7 cellular contexts compared by ENCODE assay signal in the genomic region with DNA sequence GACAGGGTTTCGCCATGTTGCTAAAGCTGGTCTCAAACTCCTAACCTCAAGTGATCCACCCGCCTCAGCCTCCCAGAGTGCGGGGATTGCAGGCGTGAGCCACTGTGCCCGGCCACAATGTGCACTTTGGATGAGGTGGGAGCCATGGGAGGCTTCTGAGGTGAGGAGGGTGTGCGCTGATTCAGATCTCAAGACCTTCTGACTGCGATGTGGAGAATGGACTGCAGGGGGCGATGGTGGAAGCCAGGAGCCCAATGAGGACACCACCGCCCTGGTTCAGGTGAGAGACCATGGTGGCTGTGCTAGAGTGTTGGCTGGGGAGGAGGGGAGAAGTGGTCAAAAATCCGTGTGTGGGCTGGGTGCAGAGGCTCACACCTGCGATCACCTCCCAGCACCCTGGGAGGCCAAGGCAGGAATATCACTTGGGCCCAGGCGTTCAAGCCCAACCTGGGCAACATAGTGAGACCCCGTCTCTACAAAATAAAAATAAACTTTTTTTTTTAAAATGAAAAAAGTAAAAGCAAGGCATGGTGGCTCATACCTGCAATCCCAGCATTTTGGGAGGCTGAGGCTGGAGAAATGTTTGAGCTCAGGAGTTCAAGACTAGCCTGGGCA.
DNase-seq lines count a peak whose midpoint lies in the region; ATAC-seq, FAIRE-seq and TF ChIP-seq lines count a peak whose summit lies in the region.

No MANE protein-coding gene starts in this region.

- no peaks in the 10 kb centered on the region for H3K9me3 Mint-ChIP-seq in nephron progenitor cell

- TF ChIP-seq CTCF in GM20000 (IDR thresholded peaks at IDR 0.05; ENCODE audit: extremely low read depth, missing control alignments) (peak; percentile 38), astrocyte of the spinal cord (IDR thresholded peaks at IDR 0.05; ENCODE audit: low read depth, low read length) (peak; percentile 51), nephron progenitor cell (IDR thresholded peaks at IDR 0.05) (peak; percentile 19)

- no peak overlapping the region for H3K4me3 ChIP-seq in astrocyte of the spinal cord (ENCODE audit: low read depth, low read length)

- DNase-seq in GM20000 (ENCODE audit: low spot score), result no peak
- no peak for DNase-seq in astrocyte of the spinal cord (ENCODE audit: low read depth, low spot score)
- DNase-seq in nephron progenitor cell, result peak; percentile 46
- DNase-seq in GM19239 (ENCODE audit: insufficient read length, low spot score), result no peak

- no peak for FAIRE-seq in GM19239 (lab: Jason Lieb, UNC)

- H3K27ac Mint-ChIP-seq in nephron progenitor cell, result no peak overlapping the region

- ATAC-seq in SK-N-SH treated with all-trans-retinoic acid at 6 μM for 48 hours (peak; percentile 35), HG03432 (IDR thresholded peaks at IDR 0.05; ENCODE audit: unreplicated experiment) (no peak), GM18907 (IDR thresholded peaks at IDR 0.05; ENCODE audit: unreplicated experiment) (no peak)

- peaks cover 12% of the 10 kb centered on the region for H3K36me3 Mint-ChIP-seq in nephron progenitor cell (ENCODE audit: low read depth)

- peaks cover 27% of the 10 kb centered on the region for H3K4me1 Mint-ChIP-seq in nephron progenitor cell

- in situ Hi-C loops in astrocyte of the spinal cord (cut with HindIII; ENCODE audit: low sequenced_read_pairs), result no loop called here

- peaks cover 11% of the 10 kb centered on the region for H3K27me3 Mint-ChIP-seq in nephron progenitor cell (ENCODE audit: low read depth, poor library complexity)

- H3K4me3 Mint-ChIP-seq in nephron progenitor cell, result no peak overlapping the region

TF ChIP-seq in SK-N-SH treated with all-trans-retinoic acid at 6 μM for 48 hours, 23 proteins besides CTCF, POLR2A, EP300 and RAD21:
- TF ChIP-seq ZNF565 (CRISPR knock-in tag; conservative IDR thresholded peaks at IDR 0.05; ENCODE audit: low read depth), result no peak
- no peak for TF ChIP-seq ZFP30 (CRISPR knock-in tag; IDR thresholded peaks at IDR 0.05)
- TF ChIP-seq, protein P1, sequence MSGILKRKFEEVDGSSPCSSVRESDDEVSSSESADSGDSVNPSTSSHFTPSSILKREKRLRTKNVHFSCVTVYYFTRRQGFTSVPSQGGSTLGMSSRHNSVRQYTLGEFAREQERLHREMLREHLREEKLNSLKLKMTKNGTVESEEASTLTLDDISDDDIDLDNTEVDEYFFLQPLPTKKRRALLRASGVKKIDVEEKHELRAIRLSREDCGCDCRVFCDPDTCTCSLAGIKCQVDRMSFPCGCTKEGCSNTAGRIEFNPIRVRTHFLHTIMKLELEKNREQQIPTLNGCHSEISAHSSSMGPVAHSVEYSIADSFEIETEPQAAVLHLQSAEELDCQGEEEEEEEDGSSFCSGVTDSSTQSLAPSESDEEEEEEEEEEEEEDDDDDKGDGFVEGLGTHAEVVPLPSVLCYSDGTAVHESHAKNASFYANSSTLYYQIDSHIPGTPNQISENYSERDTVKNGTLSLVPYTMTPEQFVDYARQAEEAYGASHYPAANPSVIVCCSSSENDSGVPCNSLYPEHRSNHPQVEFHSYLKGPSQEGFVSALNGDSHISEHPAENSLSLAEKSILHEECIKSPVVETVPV (CRISPR knock-in tag; IDR thresholded peaks at IDR 0.05), result no peak
- TF ChIP-seq ZNF8 (CRISPR knock-in tag; IDR thresholded peaks at IDR 0.05), result no peak
- TF ChIP-seq, protein P2, sequence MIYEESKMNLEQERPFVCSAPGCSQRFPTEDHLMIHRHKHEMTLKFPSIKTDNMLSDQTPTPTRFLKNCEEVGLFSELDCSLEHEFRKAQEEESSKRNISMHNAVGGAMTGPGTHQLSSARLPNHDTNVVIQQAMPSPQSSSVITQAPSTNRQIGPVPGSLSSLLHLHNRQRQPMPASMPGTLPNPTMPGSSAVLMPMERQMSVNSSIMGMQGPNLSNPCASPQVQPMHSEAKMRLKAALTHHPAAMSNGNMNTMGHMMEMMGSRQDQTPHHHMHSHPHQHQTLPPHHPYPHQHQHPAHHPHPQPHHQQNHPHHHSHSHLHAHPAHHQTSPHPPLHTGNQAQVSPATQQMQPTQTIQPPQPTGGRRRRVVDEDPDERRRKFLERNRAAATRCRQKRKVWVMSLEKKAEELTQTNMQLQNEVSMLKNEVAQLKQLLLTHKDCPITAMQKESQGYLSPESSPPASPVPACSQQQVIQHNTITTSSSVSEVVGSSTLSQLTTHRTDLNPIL (CRISPR knock-in tag; IDR thresholded peaks at IDR 0.05; ENCODE audit: low read depth), result no peak
- no peak for TF ChIP-seq OSR1 (CRISPR knock-in tag; IDR thresholded peaks at IDR 0.05)
- TF ChIP-seq, protein P3, sequence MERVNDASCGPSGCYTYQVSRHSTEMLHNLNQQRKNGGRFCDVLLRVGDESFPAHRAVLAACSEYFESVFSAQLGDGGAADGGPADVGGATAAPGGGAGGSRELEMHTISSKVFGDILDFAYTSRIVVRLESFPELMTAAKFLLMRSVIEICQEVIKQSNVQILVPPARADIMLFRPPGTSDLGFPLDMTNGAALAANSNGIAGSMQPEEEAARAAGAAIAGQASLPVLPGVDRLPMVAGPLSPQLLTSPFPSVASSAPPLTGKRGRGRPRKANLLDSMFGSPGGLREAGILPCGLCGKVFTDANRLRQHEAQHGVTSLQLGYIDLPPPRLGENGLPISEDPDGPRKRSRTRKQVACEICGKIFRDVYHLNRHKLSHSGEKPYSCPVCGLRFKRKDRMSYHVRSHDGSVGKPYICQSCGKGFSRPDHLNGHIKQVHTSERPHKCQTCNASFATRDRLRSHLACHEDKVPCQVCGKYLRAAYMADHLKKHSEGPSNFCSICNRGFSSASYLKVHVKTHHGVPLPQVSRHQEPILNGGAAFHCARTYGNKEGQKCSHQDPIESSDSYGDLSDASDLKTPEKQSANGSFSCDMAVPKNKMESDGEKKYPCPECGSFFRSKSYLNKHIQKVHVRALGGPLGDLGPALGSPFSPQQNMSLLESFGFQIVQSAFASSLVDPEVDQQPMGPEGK (CRISPR knock-in tag; IDR thresholded peaks at IDR 0.05; ENCODE audit: borderline replicate concordance), result no peak
- no peak for TF ChIP-seq TCF4 (CRISPR knock-in tag; IDR thresholded peaks at IDR 0.05; ENCODE audit: borderline replicate concordance)
- no peak for TF ChIP-seq ESRRG (CRISPR knock-in tag; IDR thresholded peaks at IDR 0.05)
- no peak for TF ChIP-seq ISL1 (CRISPR knock-in tag; IDR thresholded peaks at IDR 0.05)
- TF ChIP-seq, protein P4, sequence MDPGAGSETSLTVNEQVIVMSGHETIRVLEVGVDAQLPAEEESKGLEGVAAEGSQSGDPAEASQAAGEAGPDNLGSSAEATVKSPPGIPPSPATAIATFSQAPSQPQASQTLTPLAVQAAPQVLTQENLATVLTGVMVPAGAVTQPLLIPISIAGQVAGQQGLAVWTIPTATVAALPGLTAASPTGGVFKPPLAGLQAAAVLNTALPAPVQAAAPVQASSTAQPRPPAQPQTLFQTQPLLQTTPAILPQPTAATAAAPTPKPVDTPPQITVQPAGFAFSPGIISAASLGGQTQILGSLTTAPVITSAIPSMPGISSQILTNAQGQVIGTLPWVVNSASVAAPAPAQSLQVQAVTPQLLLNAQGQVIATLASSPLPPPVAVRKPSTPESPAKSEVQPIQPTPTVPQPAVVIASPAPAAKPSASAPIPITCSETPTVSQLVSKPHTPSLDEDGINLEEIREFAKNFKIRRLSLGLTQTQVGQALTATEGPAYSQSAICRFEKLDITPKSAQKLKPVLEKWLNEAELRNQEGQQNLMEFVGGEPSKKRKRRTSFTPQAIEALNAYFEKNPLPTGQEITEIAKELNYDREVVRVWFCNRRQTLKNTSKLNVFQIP (CRISPR knock-in tag; IDR thresholded peaks at IDR 0.05; ENCODE audit: borderline replicate concordance, low read depth), result no peak
- TF ChIP-seq, protein P5, sequence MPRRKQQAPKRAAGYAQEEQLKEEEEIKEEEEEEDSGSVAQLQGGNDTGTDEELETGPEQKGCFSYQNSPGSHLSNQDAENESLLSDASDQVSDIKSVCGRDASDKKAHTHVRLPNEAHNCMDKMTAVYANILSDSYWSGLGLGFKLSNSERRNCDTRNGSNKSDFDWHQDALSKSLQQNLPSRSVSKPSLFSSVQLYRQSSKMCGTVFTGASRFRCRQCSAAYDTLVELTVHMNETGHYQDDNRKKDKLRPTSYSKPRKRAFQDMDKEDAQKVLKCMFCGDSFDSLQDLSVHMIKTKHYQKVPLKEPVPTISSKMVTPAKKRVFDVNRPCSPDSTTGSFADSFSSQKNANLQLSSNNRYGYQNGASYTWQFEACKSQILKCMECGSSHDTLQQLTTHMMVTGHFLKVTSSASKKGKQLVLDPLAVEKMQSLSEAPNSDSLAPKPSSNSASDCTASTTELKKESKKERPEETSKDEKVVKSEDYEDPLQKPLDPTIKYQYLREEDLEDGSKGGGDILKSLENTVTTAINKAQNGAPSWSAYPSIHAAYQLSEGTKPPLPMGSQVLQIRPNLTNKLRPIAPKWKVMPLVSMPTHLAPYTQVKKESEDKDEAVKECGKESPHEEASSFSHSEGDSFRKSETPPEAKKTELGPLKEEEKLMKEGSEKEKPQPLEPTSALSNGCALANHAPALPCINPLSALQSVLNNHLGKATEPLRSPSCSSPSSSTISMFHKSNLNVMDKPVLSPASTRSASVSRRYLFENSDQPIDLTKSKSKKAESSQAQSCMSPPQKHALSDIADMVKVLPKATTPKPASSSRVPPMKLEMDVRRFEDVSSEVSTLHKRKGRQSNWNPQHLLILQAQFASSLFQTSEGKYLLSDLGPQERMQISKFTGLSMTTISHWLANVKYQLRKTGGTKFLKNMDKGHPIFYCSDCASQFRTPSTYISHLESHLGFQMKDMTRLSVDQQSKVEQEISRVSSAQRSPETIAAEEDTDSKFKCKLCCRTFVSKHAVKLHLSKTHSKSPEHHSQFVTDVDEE (CRISPR knock-in tag; IDR thresholded peaks at IDR 0.05), result no peak
- TF ChIP-seq ZFP3 (CRISPR knock-in tag; IDR thresholded peaks at IDR 0.05), result no peak
- TF ChIP-seq ZNF70 (CRISPR knock-in tag; IDR thresholded peaks at IDR 0.05), result no peak
